8 cellular contexts compared by ENCODE assay signal in the genomic region with DNA sequence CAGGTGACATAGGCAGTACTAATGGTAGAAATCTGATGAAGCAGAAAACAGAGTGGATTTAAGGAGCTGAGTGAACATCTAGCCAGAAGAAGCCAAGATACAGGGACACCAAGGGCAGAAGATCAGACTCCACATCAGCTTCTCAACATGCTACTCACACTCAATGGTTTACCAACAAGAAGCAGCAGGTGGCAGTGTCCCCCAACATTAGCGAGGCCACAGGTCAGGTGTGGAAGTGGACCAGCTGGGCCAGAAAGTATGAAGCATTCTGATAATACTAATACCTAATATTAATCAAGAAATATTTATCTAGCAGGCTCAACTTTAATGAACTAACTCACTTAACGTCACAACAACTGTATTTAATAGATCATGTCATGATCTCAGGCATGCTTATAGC.
DNase-seq lines count a peak whose midpoint lies in the region; ATAC-seq, FAIRE-seq and TF ChIP-seq lines count a peak whose summit lies in the region.

No MANE protein-coding gene starts in this region.

- H3K36me3 ChIP-seq in bronchial epithelial cell (ENCODE audit: control insufficient read depth, insufficient read depth, low read length) (no peaks in the 10 kb centered on the region), H7 (replicated peaks; ENCODE audit: control insufficient read depth, insufficient read depth, low read length) (no peaks in the 10 kb centered on the region)

- TF ChIP-seq CTCF in WI38 (IDR thresholded peaks at IDR 0.05; ENCODE audit: low read depth, low read length) (peak; percentile 56; the same call in 1 of the 2 replicates), bronchial epithelial cell (IDR thresholded peaks at IDR 0.05; ENCODE audit: insufficient read depth, low read length, severe bottlenecking) (peak; percentile 75)

- no peak overlapping the region for H3K4me3 ChIP-seq in WI38 (ENCODE audit: low read depth, low read length)
- H3K4me3 ChIP-seq in bronchial epithelial cell (ENCODE audit: low read depth, low read length), result no peak overlapping the region
- H3K4me3 ChIP-seq in H7 (ENCODE audit: insufficient read depth, low read depth, low read length), result no peak overlapping the region

- FAIRE-seq in HTR-8/SVneo (lab: Jason Lieb, UNC) (no peak), bronchial epithelial cell (lab: Jason Lieb, UNC) (peak; percentile 85)

- DNase-seq in ELR (ENCODE audit: low read depth) (peak; percentile 65), HTR-8/SVneo (ENCODE audit: insufficient read length, low spot score) (peak; percentile 19), bronchial epithelial cell (ENCODE audit: low read depth) (peak; percentile 54), kidney tubule cell (ENCODE audit: low spot score) (peak; percentile 61), H7 (no peak)
- DNase-seq in stimulated activated CD4-positive, alpha-beta T cell treated with anti-CD3 and anti-CD28 coated beads, TNF-alpha, amount 100 ng/mL, for 48 hours (ENCODE audit: low read depth in 3 of 3), result peak; percentile 9 to 22 (median 12)

- peak; percentile 74 for ATAC-seq in GM21360 (IDR thresholded peaks at IDR 0.05; ENCODE audit: unreplicated experiment)

- H3K27me3 ChIP-seq in bronchial epithelial cell (ENCODE audit: control insufficient read depth, insufficient read depth, low read length) (no peaks in the 10 kb centered on the region), H7 (ENCODE audit: control insufficient read depth, insufficient read depth, low read length) (no peaks in the 10 kb centered on the region)
